In the genomic region with DNA sequence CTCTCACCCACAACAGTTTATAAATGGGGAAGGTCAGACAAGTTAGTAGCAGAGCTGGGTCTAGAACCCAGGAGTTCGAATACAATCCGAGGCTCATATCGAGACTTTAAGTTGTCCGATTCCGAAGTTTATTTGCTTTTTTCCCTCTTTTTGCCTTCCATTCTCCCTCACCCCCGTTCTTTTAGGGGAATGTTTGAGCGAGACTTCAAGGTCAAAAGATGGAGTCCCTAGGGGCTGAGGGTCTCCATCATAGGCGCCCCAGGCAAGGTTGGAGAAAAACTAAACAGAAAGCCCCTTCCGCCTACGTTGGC, we compare ENCODE assay signal across 9 cellular contexts. TPM values are rescaled to one million over a fixed set of nuclear protein-coding genes. Genes with fewer than 3 reads are reported as not detected.
A peak's percentile ranks its signal among the peaks of the same experiment; 100 is the strongest.
DNase-seq lines count a peak whose midpoint lies in the region; ATAC-seq and TF ChIP-seq lines count a peak whose summit lies in the region.
"Had no signal": no experiment of that assay in that cellular context is flagged by ENCODE, and none has a peak within 500 bp of the region (broad histone marks: within the 10 kb centered on the region; RNA-seq: fewer than 3 reads in every experiment).

No MANE protein-coding gene starts in this region.

- H3K27ac ChIP-seq in body of pancreas (peak overlapping the region; percentile 89 to 99 (median 99)), transverse colon (peak overlapping the region; percentile 91 to 99 (median 98))

- no peak for ATAC-seq in activated T-cell treated with anti-CD3 and anti-CD28 coated beads, Interleukin-2, amount 50 U/mL, for 4 hours
- ATAC-seq in body of pancreas (no peak), HG03108 (IDR thresholded peaks at IDR 0.05; ENCODE audit: unreplicated experiment) (no peak)

- H3K27me3 Mint-ChIP-seq in activated T-cell treated with anti-CD3 and anti-CD28 coated beads, Interleukin-2, amount 50 U/mL, for 4 hours (ENCODE audit: low read depth), result peaks cover 3% of the 10 kb centered on the region

- H3K36me3 ChIP-seq in body of pancreas (replicated peaks in 1 of 2; ENCODE audit: insufficient read depth in 1 of 2, low read depth in 2 of 2), result peaks cover 0 to 4% of the 10 kb centered on the region in 2 donors
- H3K36me3 ChIP-seq in transverse colon, result peaks cover 0 to 7% (median 1%) of the 10 kb centered on the region in 4 donors

- H3K4me1 ChIP-seq in body of pancreas (peaks cover 45% of the 10 kb centered on the region), transverse colon (peaks cover 0 to 45% (median 43%) of the 10 kb centered on the region in 4 donors)

- 0 to 7% methylated on average over 10 of the region's 10 CpGs for WGBS in body of pancreas, 2 donors
- WGBS in transverse colon (ENCODE audit: low coverage in 1 of 2), 2 donors, result 0% methylated on average over 10 of the region's 10 CpGs

- H3K9me3 Mint-ChIP-seq in activated T-cell treated with anti-CD3 and anti-CD28 coated beads, Interleukin-2, amount 50 U/mL, for 4 hours, result no peaks in the 10 kb centered on the region

- no peak for DNase-seq in activated T-cell treated with anti-CD3 and anti-CD28 coated beads, Interleukin-2, amount 50 U/mL, for 4 hours
- DNase-seq in activated T-cell treated with anti-CD3 and anti-CD28 coated beads for 4 hours, result no peak
- DNase-seq in body of pancreas, result no peak
- DNase-seq in medulla oblongata (ENCODE audit: extremely low spot score), result peak; percentile 67
- no peak for DNase-seq in transverse colon
- DNase-seq in hippocampal formation (lab: John Stamatoyannopoulos, UW), result no peak
- no peak for DNase-seq in DMS153 (lab: John Stamatoyannopoulos, UW)

- TF ChIP-seq POLR2A in body of pancreas (IDR thresholded peaks at IDR 0.05) (no peak), transverse colon (IDR thresholded peaks at IDR 0.05) (no peak)

- H3K27me3 ChIP-seq in body of pancreas (no peaks in the 10 kb centered on the region), transverse colon (no peaks in the 10 kb centered on the region)

- peak overlapping the region; percentile 91 for H3K4me3 Mint-ChIP-seq in activated T-cell treated with anti-CD3 and anti-CD28 coated beads, Interleukin-2, amount 50 U/mL, for 4 hours

- no peaks in the 10 kb centered on the region for H3K9me3 ChIP-seq in body of pancreas
- H3K9me3 ChIP-seq in transverse colon, result no peaks in the 10 kb centered on the region

- intact Hi-C loops in body of pancreas (cut with DNase I) (loop anchor here (5.0 kb wide), 1 partner anchor 1219 kb away; no protein-coding TSS in a partner anchor), transverse colon (cut with DNase I; ENCODE audit: low total_unique reads) (no loop called here)

- in situ Hi-C loops in transverse colon (cut with MboI; ENCODE audit: low pct_ligation_motif_present in 1 of 4, low pct_unique_long_range_greater_than_20kb in 1 of 4, low sequenced_read_pairs in 3 of 4), result loop anchor here (5.0 to 25.0 kb wide), 9 partner anchors 424 to 1417 kb away; partner anchors contain the start of gene LPP (in 1 of the 4)

- no peak for TF ChIP-seq EP300 in transverse colon (IDR thresholded peaks at IDR 0.05; ENCODE audit: low read depth)

- H3K4me3 ChIP-seq in body of pancreas, result no peak overlapping the region
- H3K4me3 ChIP-seq in transverse colon, result peak overlapping the region; percentile 31 to 71 (median 51)

- TF ChIP-seq CTCF in body of pancreas (IDR thresholded peaks at IDR 0.05) (no peak), transverse colon (IDR thresholded peaks at IDR 0.05) (no peak)

- H3K36me3 Mint-ChIP-seq in activated T-cell treated with anti-CD3 and anti-CD28 coated beads, Interleukin-2, amount 50 U/mL, for 4 hours (ENCODE audit: insufficient read depth), result peaks cover 13% of the 10 kb centered on the region

- peaks cover 49% of the 10 kb centered on the region for H3K4me1 Mint-ChIP-seq in activated T-cell treated with anti-CD3 and anti-CD28 coated beads, Interleukin-2, amount 50 U/mL, for 4 hours (ENCODE audit: low read depth)

RNA-seq across cellular contexts. Expression of gene BCL6, which starts 7.2 kb away (rescaled TPM):
- total RNA-seq in activated T-cell treated with anti-CD3 and anti-CD28 coated beads, Interleukin-2, amount 50 U/mL, for 4 hours, result 10 to 100 TPM; 35.7 to 40.5 (median 39.1) TPM
- total RNA-seq in body of pancreas (10 to 100 TPM; 45.7 to 53.4 TPM), transverse colon (10 to 100 TPM; 18.7 to 65.5 (median 32.5) TPM)

RNA-seq across cellular contexts. Expression of gene RTP2, which starts 35.7 kb away (rescaled TPM):
- total RNA-seq in activated T-cell treated with anti-CD3 and anti-CD28 coated beads, Interleukin-2, amount 50 U/mL, for 4 hours, result not detected
- total RNA-seq in body of pancreas (not detected), transverse colon (not detected)
- total RNA-seq: Daoy had no signal

Comparison
In these comparisons a context has a peak if more than half of its experiments do, and no peak if none do; other contexts are left out.
1. H3K4me3 ChIP-seq: peak in transverse colon (4 of 4); none in body of pancreas (0 of 2).